ENCODE assay signal across 8 cellular contexts in genomic region chr3:160400631-160401150, GRCh38. TPM values are rescaled to one million over a fixed set of nuclear protein-coding genes. Genes with fewer than 3 reads are reported as not detected.
DNase-seq lines count a peak whose midpoint lies in the region; ATAC-seq, FAIRE-seq and TF ChIP-seq lines count a peak whose summit lies in the region.

No MANE protein-coding gene starts in this region.

- TF ChIP-seq POLR2A in GM12878 (IDR thresholded peaks at IDR 0.05; ENCODE audit: low read depth, low read length) = peak; percentile 64

- no peaks in the 10 kb centered on the region for H3K9me2 ChIP-seq in OCI-LY7 (ENCODE audit: insufficient read depth, low read length)

- H3K79me2 ChIP-seq in OCI-LY7 (ENCODE audit: insufficient read depth, low read depth, low read length) (peaks cover 98% of the 10 kb centered on the region), GM12878 (ENCODE audit: control insufficient read depth, insufficient read depth, low read length) (peaks cover 80% of the 10 kb centered on the region)

- H3K9me3 ChIP-seq in OCI-LY7 (ENCODE audit: low read length) (no peaks in the 10 kb centered on the region), GM12878 (replicated peaks; ENCODE audit: control insufficient read depth, insufficient read depth, low read length) (no peaks in the 10 kb centered on the region)

- intact Hi-C loops in OCI-LY7 (cut with micrococcal nuclease; ENCODE audit: unreplicated experiment) = no loop called here
- intact Hi-C loops in GM12878 (cut with micrococcal nuclease; ENCODE audit: unreplicated experiment) = loop anchor here (5.0 kb wide), 1 partner anchor 388 kb away; no protein-coding TSS in a partner anchor

- peaks cover 46% of the 10 kb centered on the region for H3K4me1 ChIP-seq in OCI-LY7 (ENCODE audit: insufficient read depth, low read length, poor library complexity, severe bottlenecking)
- no peaks in the 10 kb centered on the region for H3K4me1 ChIP-seq in GM12878 (ENCODE audit: control insufficient read depth, insufficient read depth, low read length)

- H3K4me3 ChIP-seq in OCI-LY7 (ENCODE audit: low read depth, low read length, poor library complexity, severe bottlenecking) (peak overlapping the region; percentile 100), GM12878 (peak overlapping the region; percentile 99)

- H3K27ac ChIP-seq in OCI-LY7 (ENCODE audit: low read depth, low read length, poor library complexity, severe bottlenecking) = peak overlapping the region; percentile 92
- H3K27ac ChIP-seq in GM12878 (ENCODE audit: control insufficient read depth, insufficient read depth) = peak overlapping the region; percentile 90

- WGBS in GM12878 (ENCODE audit: insufficient coverage, insufficient replicate concordance, low lambda C conversion rate, missing lambda C conversion rate) = 1% methylated on average over 34 of the region's 55 CpGs

- CTCF ChIA-PET in OCI-LY7 (lab: Charles Lee; ENCODE audit: unreplicated experiment) = no interaction called here
- CTCF ChIA-PET in GM12878 (lab: Yijun Ruan, JAX) = interaction anchor here (1.1 to 3.5 kb wide), 3 partner anchors 13 to 368 kb away, joined by 3 to 29 read pairs (median 9); partner anchors contain the start of gene TRIM59

- H3K4me2 ChIP-seq in OCI-LY7 (ENCODE audit: low read length) = peak overlapping the region; percentile 84
- H3K4me2 ChIP-seq in GM12878 (ENCODE audit: control insufficient read depth, insufficient read depth) = peak overlapping the region; percentile 53

- H3K36me3 ChIP-seq in OCI-LY7 (ENCODE audit: insufficient read depth, low read length) (peaks cover 62% of the 10 kb centered on the region), GM12878 (ENCODE audit: control insufficient read depth in 2 of 2, insufficient read depth in 2 of 2, low read length in 1 of 2) (no peaks in the 10 kb centered on the region)

- BruUV-seq in OCI-LY7 (replicated peaks; lab: Mats Ljungman, UMichigan) (no TSS peak), GM12878 (replicated peaks; lab: Mats Ljungman, UMichigan) (no TSS peak)

- H2AFZ ChIP-seq in OCI-LY7 (ENCODE audit: low read length) (no peak overlapping the region), GM12878 (ENCODE audit: control insufficient read depth, low read depth, low read length) (peak overlapping the region; percentile 79)

- peak overlapping the region; percentile 98 for H3K9ac ChIP-seq in GM12878 (ENCODE audit: control insufficient read depth, insufficient read depth, low read length)

- FAIRE-seq in GM12878 (lab: Jason Lieb, UNC) = no peak

- no peaks in the 10 kb centered on the region for H3K27me3 ChIP-seq in GM12878 (replicated peaks in 1 of 2; ENCODE audit: control insufficient read depth in 2 of 2, insufficient read depth in 2 of 2, low read length in 1 of 2)

- DNase-seq in NCI-H748 (lab: John Stamatoyannopoulos, UW; ENCODE audit: unreplicated experiment) (peak; percentile 26), NCI-H748 treated with DMSO at 0.1 percent for 48 hours (lab: John Stamatoyannopoulos, UW) (no peak), OCI-LY7 (ENCODE audit: low spot score) (peak; percentile 49), GM12878 (ENCODE audit: low read depth, low spot score) (no peak), islet precursor cell (peak; percentile 62)
- DNase-seq in stimulated activated CD4-positive, alpha-beta T cell treated with anti-CD3 and anti-CD28 coated beads, Interleukin-1b, Interleukin-23, amount 100 ng/mL, for 48 hours = peak; percentile 10

- POLR2A ChIA-PET in OCI-LY7 (lab: Charles Lee) (interaction anchor here (1.0 to 1.9 kb wide), 8 partner anchors 10 to 49 kb away, joined by 3 to 11 read pairs (median 6); partner anchors contain the start of gene TRIM59), GM12878 (lab: Charles Lee) (interaction anchor here (0.9 to 2.8 kb wide), 5 partner anchors 10 to 49 kb away, joined by 3 to 34 read pairs (median 5); partner anchors contain the start of gene TRIM59)

- RAD21 ChIA-PET in GM12878 (lab: Charles Lee; ENCODE audit: unreplicated experiment) = interaction anchor here (0.8 to 1.7 kb wide), 4 partner anchors 9 to 49 kb away, joined by 3 to 4 read pairs (median 4); partner anchors contain the start of gene TRIM59

- TF ChIP-seq RAD21 in GM12878 (IDR thresholded peaks at IDR 0.05; ENCODE audit: insufficient read depth, low read depth, low read length) = no peak

- ATAC-seq in GM12878 (peak; percentile 27), HG03571 (IDR thresholded peaks at IDR 0.05; ENCODE audit: unreplicated experiment) (no peak), HG02981 (IDR thresholded peaks at IDR 0.05; ENCODE audit: unreplicated experiment) (no peak)

- no peak for TF ChIP-seq EP300 in GM12878 (IDR thresholded peaks at IDR 0.05; ENCODE audit: borderline replicate concordance in 1 of 2, control insufficient read depth in 1 of 2, low read depth in 2 of 2, low read length in 2 of 2)

- H4K20me1 ChIP-seq in OCI-LY7 (ENCODE audit: insufficient read depth, low read length) = peaks cover 59% of the 10 kb centered on the region
- no peaks in the 10 kb centered on the region for H4K20me1 ChIP-seq in GM12878 (ENCODE audit: control insufficient read depth, insufficient read depth)

- in situ Hi-C loops in GM12878 (cut with MboI) = no loop called here

- no peak for TF ChIP-seq CTCF in OCI-LY7 (conservative IDR thresholded peaks at IDR 0.05; ENCODE audit: low read length)
- no peak for TF ChIP-seq CTCF in GM12878 (IDR thresholded peaks at IDR 0.05 in 2 of 3, conservative IDR thresholded peaks at IDR 0.05 in 1 of 3; ENCODE audit: control insufficient read depth in 2 of 3, extremely low read depth in 1 of 3, insufficient read depth in 1 of 3, low read depth in 3 of 3, low read length in 3 of 3)

- SMC1A ChIA-PET in GM12878 (lab: Charles Lee; ENCODE audit: uncharacterized antibody, unreplicated experiment) = interaction anchor here (1.6 to 5.0 kb wide), 3 partner anchors 9 to 49 kb away, joined by 6 to 33 read pairs (median 19); partner anchors contain the start of gene TRIM59

RNA-seq across cellular contexts. Expression of gene SMC4, which starts 1.2 kb away (rescaled TPM):
- total RNA-seq in OCI-LY7 (2014; rRNA removed; shearing (Covaris generic)) = 316 and 348 TPM in 2 replicates
- total RNA-seq in OCI-LY7 (2022) = 352 and 382 TPM in 2 replicates
- 263 and 313 TPM in 2 replicates for total RNA-seq in GM12878 (2013; cell fraction: nucleolus; rRNA removed)
- total RNA-seq in GM12878 (2014; rRNA removed) = 130 and 133 TPM in 2 replicates
- total RNA-seq in GM12878 (2014; rRNA removed; fragmentation: Illumina TruSeq; extraction: Trizol) = 224 and 231 TPM in 2 replicates
- 124 and 142 TPM in 2 replicates for total RNA-seq in GM12878 (2021)
- polyA plus RNA-seq in GM12878 (2011; ENCODE audit: low read depth) = 32.9 TPM
- 93.3 and 214 TPM in 2 replicates for polyA plus RNA-seq in GM12878 (2011; rRNA removed)
- polyA plus RNA-seq in GM12878 (2011; cell fraction: cytosol; rRNA removed) = 37.2 and 42.5 TPM in 2 replicates
- polyA plus RNA-seq in GM12878 (2011; cell fraction: nucleus; rRNA removed) = 181 and 214 TPM in 2 replicates
- polyA plus RNA-seq in GM12878 (2012) = 59.4 and 74.4 TPM in 2 replicates
- 250 and 324 TPM in 2 replicates for polyA plus RNA-seq in GM12878 (2014; fragmentation: Illumina TruSeq; extraction: Trizol)
- 100 to 1,000 TPM in 1 of 2 experiments, 10 to 100 TPM in 1; 75.6 to 127 TPM for polyA plus RNA-seq in GM12878 (2014; fragmentation: Nextera tagmentation; extraction: Ambion mirVana)
- polyA plus RNA-seq in GM12878 (2014; rRNA removed) = 121 and 128 TPM in 2 replicates
- 100 to 1,000 TPM; 278 to 288 TPM for polyA plus RNA-seq in GM12878 (2016; fragmentation: Nextera tagmentation; extraction: Ambion mirVana)
- 37.5 and 42.8 TPM in 2 replicates for polyA minus RNA-seq in GM12878 (2011; rRNA and poly(A)+ RNA removed)
- polyA minus RNA-seq in GM12878 (2011; cell fraction: cytosol; rRNA and poly(A)+ RNA removed) = 23.5 and 30.7 TPM in 2 replicates
- polyA minus RNA-seq in GM12878 (2011; cell fraction: nucleus; rRNA and poly(A)+ RNA removed) = 128 and 223 TPM in 2 replicates

RNA-seq across cellular contexts. Expression of gene IFT80, which starts 1.7 kb away (rescaled TPM):
- total RNA-seq in OCI-LY7 (2014; rRNA removed; shearing (Covaris generic)) = 33.5 and 37.3 TPM in 2 replicates
- total RNA-seq in OCI-LY7 (2022) = 48.9 and 49.5 TPM in 2 replicates
- 57.3 and 60.6 TPM in 2 replicates for total RNA-seq in GM12878 (2013; cell fraction: nucleolus; rRNA removed)
- 14.1 and 16.2 TPM in 2 replicates for total RNA-seq in GM12878 (2014; rRNA removed)
- total RNA-seq in GM12878 (2014; rRNA removed; fragmentation: Illumina TruSeq; extraction: Trizol) = 20.2 and 21.5 TPM in 2 replicates
- 11.1 and 13.7 TPM in 2 replicates for total RNA-seq in GM12878 (2021)
- 7.5 TPM for polyA plus RNA-seq in GM12878 (2011; ENCODE audit: low read depth)
- polyA plus RNA-seq in GM12878 (2011; rRNA removed) = 16.2 and 29.3 TPM in 2 replicates
- polyA plus RNA-seq in GM12878 (2011; cell fraction: cytosol; rRNA removed) = 4.0 and 5.1 TPM in 2 replicates
- 17.6 and 21.9 TPM in 2 replicates for polyA plus RNA-seq in GM12878 (2011; cell fraction: nucleus; rRNA removed)
- 9.9 and 11.7 TPM in 2 replicates for polyA plus RNA-seq in GM12878 (2012)
- 18.4 and 27.6 TPM in 2 replicates for polyA plus RNA-seq in GM12878 (2014; fragmentation: Illumina TruSeq; extraction: Trizol)
- polyA plus RNA-seq in GM12878 (2014; fragmentation: Nextera tagmentation; extraction: Ambion mirVana) = 1 to 10 TPM; 6.5 to 6.7 TPM
- polyA plus RNA-seq in GM12878 (2014; rRNA removed) = 14.4 and 15.4 TPM in 2 replicates
- polyA plus RNA-seq in GM12878 (2016; fragmentation: Nextera tagmentation; extraction: Ambion mirVana) = 10 to 100 TPM; 11.6 to 14.1 TPM
- 5.8 and 9.2 TPM in 2 replicates for polyA minus RNA-seq in GM12878 (2011; rRNA and poly(A)+ RNA removed)
- polyA minus RNA-seq in GM12878 (2011; cell fraction: cytosol; rRNA and poly(A)+ RNA removed) = 4.3 and 6.5 TPM in 2 replicates
- 18.4 and 19.2 TPM in 2 replicates for polyA minus RNA-seq in GM12878 (2011; cell fraction: nucleus; rRNA and poly(A)+ RNA removed)

RNA-seq across cellular contexts. Expression of gene TRIM59, which starts 48.9 kb away (rescaled TPM):
- total RNA-seq in OCI-LY7 (2014; rRNA removed; shearing (Covaris generic)) = 26.1 and 28.7 TPM in 2 replicates
- 46.9 and 60.0 TPM in 2 replicates for total RNA-seq in OCI-LY7 (2022)
- 46.0 and 53.4 TPM in 2 replicates for total RNA-seq in GM12878 (2013; cell fraction: nucleolus; rRNA removed)
- 33.5 and 41.5 TPM in 2 replicates for total RNA-seq in GM12878 (2014; rRNA removed)
- total RNA-seq in GM12878 (2014; rRNA removed; fragmentation: Illumina TruSeq; extraction: Trizol) = 38.6 and 40.2 TPM in 2 replicates
- total RNA-seq in GM12878 (2021) = 27.2 and 29.6 TPM in 2 replicates
- polyA plus RNA-seq in GM12878 (2011; ENCODE audit: low read depth) = 10.4 TPM
- 33.1 and 43.6 TPM in 2 replicates for polyA plus RNA-seq in GM12878 (2011; rRNA removed)
- polyA plus RNA-seq in GM12878 (2011; cell fraction: cytosol; rRNA removed) = 12.3 and 16.9 TPM in 2 replicates
- 10.6 and 11.0 TPM in 2 replicates for polyA plus RNA-seq in GM12878 (2011; cell fraction: nucleus; rRNA removed)
- polyA plus RNA-seq in GM12878 (2012) = 11.5 and 12.6 TPM in 2 replicates
- polyA plus RNA-seq in GM12878 (2014; fragmentation: Illumina TruSeq; extraction: Trizol) = 29.5 and 36.4 TPM in 2 replicates
- 100 to 1,000 TPM in 1 of 2 experiments, 10 to 100 TPM in 1; 28.9 to 105 TPM for polyA plus RNA-seq in GM12878 (2014; fragmentation: Nextera tagmentation; extraction: Ambion mirVana)
- polyA plus RNA-seq in GM12878 (2014; rRNA removed) = 13.0 and 14.4 TPM in 2 replicates
- polyA plus RNA-seq in GM12878 (2016; fragmentation: Nextera tagmentation; extraction: Ambion mirVana) = 10 to 100 TPM; 57.0 to 57.8 TPM
- 24.6 and 29.3 TPM in 2 replicates for polyA minus RNA-seq in GM12878 (2011; rRNA and poly(A)+ RNA removed)
- 14.7 and 21.5 TPM in 2 replicates for polyA minus RNA-seq in GM12878 (2011; cell fraction: cytosol; rRNA and poly(A)+ RNA removed)
- 13.4 and 22.3 TPM in 2 replicates for polyA minus RNA-seq in GM12878 (2011; cell fraction: nucleus; rRNA and poly(A)+ RNA removed)

Comparison
In these comparisons a context has a peak if more than half of its experiments do, and no peak if none do; other contexts are left out.
1. DNase-seq: peak in NCI-H748 (single experiment), OCI-LY7 (single experiment), islet precursor cell (single experiment) and stimulated activated CD4-positive, alpha-beta T cell treated with anti-CD3 and anti-CD28 coated beads, Interleukin-1b, Interleukin-23, amount 100 ng/mL, for 48 hours (single experiment); none in NCI-H748 treated with DMSO at 0.1 percent for 48 hours (single experiment) and GM12878 (single experiment).